Comparison of ENCODE assay signal across 9 cellular contexts in genomic region chr18:36066001-36066400, GRCh38. TPM values are rescaled to one million over a fixed set of nuclear protein-coding genes. Genes with fewer than 3 reads are reported as not detected.
DNase-seq lines count a peak whose midpoint lies in the region; ATAC-seq, FAIRE-seq and TF ChIP-seq lines count a peak whose summit lies in the region.
"Had no signal": no experiment of that assay in that cellular context is flagged by ENCODE, and none has a peak within 500 bp of the region (broad histone marks: within the 10 kb centered on the region; RNA-seq: fewer than 3 reads in every experiment).

No MANE protein-coding gene starts in this region.

- DNase-seq in GM12864 (ENCODE audit: low read depth), result no peak
- no peak for DNase-seq in OCI-LY7 (ENCODE audit: low spot score)
- no peak for DNase-seq in epithelial cell of proximal tubule (ENCODE audit: low read depth)
- peak; percentile 20 for DNase-seq in pons (ENCODE audit: low spot score)
- DNase-seq in small intestine, result no peak
- DNase-seq in NCI-H146 (lab: John Stamatoyannopoulos, UW), result no peak
- DNase-seq in SIG-M5 treated with dmso at 0.1 percent for 504 hours (lab: John Stamatoyannopoulos, UW; ENCODE audit: unreplicated experiment), result no peak
- DNase-seq: NCI-H2081 had no signal

- no peaks in the 10 kb centered on the region for H3K9me2 ChIP-seq in OCI-LY7 (ENCODE audit: insufficient read depth, low read length)

- H3K9me3 ChIP-seq in OCI-LY7 (ENCODE audit: low read length) (no peaks in the 10 kb centered on the region), small intestine (ENCODE audit: control insufficient read depth, low read depth) (no peaks in the 10 kb centered on the region)

- WGBS in small intestine, 3 donors, result 14 to 26% (median 24%) methylated on average over 5 of the region's 5 CpGs

- CTCF ChIA-PET in OCI-LY7 (lab: Charles Lee; ENCODE audit: unreplicated experiment), result no interaction called here

- no peaks in the 10 kb centered on the region for H3K27me3 ChIP-seq in small intestine (ENCODE audit: control insufficient read depth in 2 of 2, insufficient read depth in 2 of 2, low read length in 2 of 2)

- no peak for ATAC-seq in HG02759 (IDR thresholded peaks at IDR 0.05; ENCODE audit: unreplicated experiment)

- POLR2A ChIA-PET in OCI-LY7 (lab: Charles Lee), result interaction anchor here (1.3 kb wide), 1 partner anchor 63 kb away, joined by 4 read pairs; the partner anchor contains the start of gene SLC39A6

- peaks cover 11% of the 10 kb centered on the region; the same call in 1 of the 2 replicates for H3K36me3 ChIP-seq in OCI-LY7 (ENCODE audit: insufficient read depth, low read length)
- H3K36me3 ChIP-seq in small intestine (ENCODE audit: control insufficient read depth in 2 of 2, insufficient read depth in 2 of 2, low read length in 2 of 2), result no peaks in the 10 kb centered on the region

- TSS peak; percentile 54 for BruUV-seq in OCI-LY7 (replicated peaks; lab: Mats Ljungman, UMichigan)

- H3K27ac ChIP-seq in OCI-LY7 (ENCODE audit: low read depth, low read length, poor library complexity, severe bottlenecking), result no peak overlapping the region
- H3K27ac ChIP-seq in small intestine (ENCODE audit: low read depth in 1 of 2, low read length in 1 of 2), result no peak overlapping the region

- peaks cover 60% of the 10 kb centered on the region for H3K79me2 ChIP-seq in OCI-LY7 (ENCODE audit: insufficient read depth, low read depth, low read length)

- no peak overlapping the region for H2AFZ ChIP-seq in OCI-LY7 (ENCODE audit: low read length)

- H3K4me2 ChIP-seq in OCI-LY7 (ENCODE audit: low read length), result peak overlapping the region; percentile 70

- no peak for FAIRE-seq in small intestine (lab: Jason Lieb, UNC)

- peaks cover 7% of the 10 kb centered on the region for H3K4me1 ChIP-seq in OCI-LY7 (ENCODE audit: insufficient read depth, low read length, poor library complexity, severe bottlenecking)
- H3K4me1 ChIP-seq in small intestine (ENCODE audit: control insufficient read depth in 2 of 2, insufficient read depth in 1 of 2, low read depth in 1 of 2, low read length in 1 of 2), result no peaks in the 10 kb centered on the region

- intact Hi-C loops in OCI-LY7 (cut with micrococcal nuclease; ENCODE audit: unreplicated experiment), result loop anchor here (5.0 kb wide), 1 partner anchor 49 kb away; no protein-coding TSS in a partner anchor

- peak overlapping the region; percentile 92 for H3K4me3 ChIP-seq in GM12864 (ENCODE audit: low read depth, low read length)
- peak overlapping the region; percentile 87 for H3K4me3 ChIP-seq in OCI-LY7 (ENCODE audit: low read depth, low read length, poor library complexity, severe bottlenecking)
- peak overlapping the region; percentile 71 for H3K4me3 ChIP-seq in epithelial cell of proximal tubule (ENCODE audit: low read depth, low read length)
- peak overlapping the region in 1 of 2 donors; percentile 15 for H3K4me3 ChIP-seq in small intestine (ENCODE audit: low read depth in 1 of 2, low read length in 2 of 2)

- TF ChIP-seq CTCF in GM12864 (IDR thresholded peaks at IDR 0.05; ENCODE audit: low read depth, low read length, missing control alignments) (no peak), OCI-LY7 (conservative IDR thresholded peaks at IDR 0.05; ENCODE audit: low read length) (no peak), epithelial cell of proximal tubule (conservative IDR thresholded peaks at IDR 0.05; ENCODE audit: low read depth, low read length) (no peak)

- H4K20me1 ChIP-seq in OCI-LY7 (ENCODE audit: insufficient read depth, low read length), result peaks cover 15% of the 10 kb centered on the region; the same call in 1 of the 2 replicates

RNA-seq across cellular contexts. Expression of gene RPRD1A, which starts 1.4 kb away (rescaled TPM):
- 45.4 and 51.6 TPM in 2 replicates for total RNA-seq in OCI-LY7 (2014; rRNA removed; shearing (Covaris generic))
- total RNA-seq in OCI-LY7 (2022) (37.9 and 42.2 TPM in 2 replicates), epithelial cell of proximal tubule (41.3 and 45.4 TPM in 2 replicates)
- polyA plus RNA-seq in small intestine, result 10 to 100 TPM; 11.1 to 20.9 (median 17.9) TPM
